1 cellular context compared by ENCODE assay signal in the genomic region with DNA sequence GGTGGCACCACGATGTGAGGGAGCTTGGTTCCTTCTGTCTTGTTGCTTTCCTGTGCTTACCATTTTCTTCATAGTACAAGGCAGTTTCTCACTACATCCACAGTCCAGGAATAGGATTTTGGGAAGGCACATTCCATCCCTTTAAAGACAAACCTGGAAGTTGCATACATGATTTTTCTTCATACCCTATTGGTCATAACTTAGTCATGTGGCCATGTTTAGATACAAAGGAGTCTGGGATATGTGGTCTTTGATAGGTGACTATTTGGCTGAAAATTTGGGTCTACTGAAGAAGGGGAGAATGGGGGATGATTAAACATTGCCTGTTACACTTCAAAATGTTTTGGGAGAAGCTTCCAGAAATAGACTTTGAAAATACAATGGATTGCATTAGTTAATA.
TF ChIP-seq lines count a peak whose summit lies in the region.

No MANE protein-coding gene starts in this region.

TF ChIP-seq in HCT116, 20 proteins besides CTCF, POLR2A, EP300 and RAD21 (continued from another document):
- TF ChIP-seq, protein P1, sequence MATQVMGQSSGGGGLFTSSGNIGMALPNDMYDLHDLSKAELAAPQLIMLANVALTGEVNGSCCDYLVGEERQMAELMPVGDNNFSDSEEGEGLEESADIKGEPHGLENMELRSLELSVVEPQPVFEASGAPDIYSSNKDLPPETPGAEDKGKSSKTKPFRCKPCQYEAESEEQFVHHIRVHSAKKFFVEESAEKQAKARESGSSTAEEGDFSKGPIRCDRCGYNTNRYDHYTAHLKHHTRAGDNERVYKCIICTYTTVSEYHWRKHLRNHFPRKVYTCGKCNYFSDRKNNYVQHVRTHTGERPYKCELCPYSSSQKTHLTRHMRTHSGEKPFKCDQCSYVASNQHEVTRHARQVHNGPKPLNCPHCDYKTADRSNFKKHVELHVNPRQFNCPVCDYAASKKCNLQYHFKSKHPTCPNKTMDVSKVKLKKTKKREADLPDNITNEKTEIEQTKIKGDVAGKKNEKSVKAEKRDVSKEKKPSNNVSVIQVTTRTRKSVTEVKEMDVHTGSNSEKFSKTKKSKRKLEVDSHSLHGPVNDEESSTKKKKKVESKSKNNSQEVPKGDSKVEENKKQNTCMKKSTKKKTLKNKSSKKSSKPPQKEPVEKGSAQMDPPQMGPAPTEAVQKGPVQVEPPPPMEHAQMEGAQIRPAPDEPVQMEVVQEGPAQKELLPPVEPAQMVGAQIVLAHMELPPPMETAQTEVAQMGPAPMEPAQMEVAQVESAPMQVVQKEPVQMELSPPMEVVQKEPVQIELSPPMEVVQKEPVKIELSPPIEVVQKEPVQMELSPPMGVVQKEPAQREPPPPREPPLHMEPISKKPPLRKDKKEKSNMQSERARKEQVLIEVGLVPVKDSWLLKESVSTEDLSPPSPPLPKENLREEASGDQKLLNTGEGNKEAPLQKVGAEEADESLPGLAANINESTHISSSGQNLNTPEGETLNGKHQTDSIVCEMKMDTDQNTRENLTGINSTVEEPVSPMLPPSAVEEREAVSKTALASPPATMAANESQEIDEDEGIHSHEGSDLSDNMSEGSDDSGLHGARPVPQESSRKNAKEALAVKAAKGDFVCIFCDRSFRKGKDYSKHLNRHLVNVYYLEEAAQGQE (IDR thresholded peaks at IDR 0.05; ENCODE audit: low read depth) = no peak
- TF ChIP-seq CBX3 (IDR thresholded peaks at IDR 0.05; ENCODE audit: low read depth) (no peak), TCF7L2 (IDR thresholded peaks at IDR 0.05; ENCODE audit: borderline replicate concordance, extremely low read depth, insufficient read depth, insufficient read length) (no peak), YY1 (IDR thresholded peaks at IDR 0.05; ENCODE audit: extremely low read depth, insufficient replicate concordance, low read depth, low read length) (no peak), SP1 (IDR thresholded peaks at IDR 0.05; ENCODE audit: low read depth) (no peak), EZH2phosphoT487 (IDR thresholded peaks at IDR 0.05; ENCODE audit: borderline replicate concordance) (no peak), CEBPB (IDR thresholded peaks at IDR 0.05; ENCODE audit: low read depth) (no peak), ZFX (IDR thresholded peaks at IDR 0.05) (no peak), ELF1 (IDR thresholded peaks at IDR 0.05; ENCODE audit: borderline replicate concordance, low read depth) (no peak)
- TF ChIP-seq, protein P2, sequence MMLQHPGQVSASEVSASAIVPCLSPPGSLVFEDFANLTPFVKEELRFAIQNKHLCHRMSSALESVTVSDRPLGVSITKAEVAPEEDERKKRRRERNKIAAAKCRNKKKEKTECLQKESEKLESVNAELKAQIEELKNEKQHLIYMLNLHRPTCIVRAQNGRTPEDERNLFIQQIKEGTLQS (IDR thresholded peaks at IDR 0.05) = no peak
